In genomic region chr18:3067213-3068118, GRCh38 we compare ENCODE assay signal across 13 cellular contexts. TPM values are rescaled to one million over a fixed set of nuclear protein-coding genes. Genes with fewer than 3 reads are reported as not detected.
DNase-seq lines count a peak whose midpoint lies in the region; ATAC-seq and TF ChIP-seq lines count a peak whose summit lies in the region.
"Had no signal": no experiment of that assay in that cellular context is flagged by ENCODE, and none has a peak within 500 bp of the region (broad histone marks: within the 10 kb centered on the region; RNA-seq: fewer than 3 reads in every experiment).

No MANE protein-coding gene starts in this region.

- no peaks in the 10 kb centered on the region for H3K36me3 ChIP-seq in CD4-positive, CD25-positive, alpha-beta regulatory T cell (ENCODE audit: control insufficient read depth, insufficient read depth, low read length)
- no peaks in the 10 kb centered on the region for H3K36me3 ChIP-seq in trophoblast cell (ENCODE audit: control insufficient read depth in 1 of 2, insufficient read depth in 2 of 2, low read length in 2 of 2)

- H3K4me1 ChIP-seq in CD4-positive, CD25-positive, alpha-beta regulatory T cell (ENCODE audit: control insufficient read depth, insufficient read depth, low read length, poor library complexity, severe bottlenecking), result peaks cover 8% of the 10 kb centered on the region
- H3K4me1 ChIP-seq in trophoblast cell (ENCODE audit: control insufficient read depth in 1 of 2, insufficient read depth in 2 of 2, low read length in 2 of 2), result no peaks in the 10 kb centered on the region
- H3K4me1 ChIP-seq: body of pancreas had no signal

- H2BK120ac ChIP-seq in trophoblast cell (ENCODE audit: insufficient read depth, low read length, poor library complexity), result no peak overlapping the region

- H2AFZ ChIP-seq in trophoblast cell (ENCODE audit: insufficient read depth, low read length, poor library complexity), result no peak overlapping the region

- no peak for ATAC-seq in CD4-positive, CD25-positive, alpha-beta regulatory T cell (ENCODE audit: low read depth in 2 of 2)
- peak; percentile 65 for ATAC-seq in HG03354 (IDR thresholded peaks at IDR 0.05; ENCODE audit: poor library complexity, severe bottlenecking, unreplicated experiment)
- no peak for ATAC-seq in GM21576 (IDR thresholded peaks at IDR 0.05; ENCODE audit: unreplicated experiment)
- no peak for ATAC-seq in HG03139 (IDR thresholded peaks at IDR 0.05; ENCODE audit: unreplicated experiment)
- ATAC-seq: body of pancreas had no signal

- no peak for DNase-seq in CD4-positive, CD25-positive, alpha-beta regulatory T cell
- DNase-seq in mesothelial cell of epicardium (ENCODE audit: low spot score in 2 of 2, unreplicated experiment in 2 of 2), result no peak
- DNase-seq in glutamatergic neuron, result no peak
- DNase-seq in trophoblast cell, result no peak
- DNase-seq: body of pancreas, kidney glomerular epithelial cell, naive B cell, NCI-H1092 treated with DMSO at 0.1 percent for 48 hours, NCI-H510A had no signal

- no peak overlapping the region for H3K4ac ChIP-seq in trophoblast cell (ENCODE audit: low read depth, low read length)

- peaks cover 10% of the 10 kb centered on the region for H3K36me3 Mint-ChIP-seq in CD4-positive, CD25-positive, alpha-beta regulatory T cell
- H3K36me3 Mint-ChIP-seq in activated naive CD8-positive, alpha-beta T cell, result no peaks in the 10 kb centered on the region
- H3K36me3 Mint-ChIP-seq in mesothelial cell of epicardium (no peaks in the 10 kb centered on the region), glutamatergic neuron (ENCODE audit: unreplicated experiment) (no peaks in the 10 kb centered on the region)
- H3K36me3 Mint-ChIP-seq: naive B cell had no signal

- no peak overlapping the region for H4K8ac ChIP-seq in trophoblast cell (ENCODE audit: low read depth, low read length)

- H3K27ac ChIP-seq in CD4-positive, CD25-positive, alpha-beta regulatory T cell (ENCODE audit: insufficient read depth, low read length, poor library complexity, severe bottlenecking), result no peak overlapping the region
- no peak overlapping the region for H3K27ac ChIP-seq in trophoblast cell (ENCODE audit: low read depth, low read length)
- H3K27ac ChIP-seq: body of pancreas had no signal

- H3K18ac ChIP-seq in trophoblast cell (ENCODE audit: low read length), result no peak overlapping the region

- peak overlapping the region in 1 of 4 donors; percentile 0 for H3K4me3 Mint-ChIP-seq in CD4-positive, CD25-positive, alpha-beta regulatory T cell
- peak overlapping the region; percentile 57 for H3K4me3 Mint-ChIP-seq in activated naive CD8-positive, alpha-beta T cell
- H3K4me3 Mint-ChIP-seq in mesothelial cell of epicardium (no peak overlapping the region), glutamatergic neuron (ENCODE audit: unreplicated experiment) (no peak overlapping the region)

- no peaks in the 10 kb centered on the region for H3K27me3 ChIP-seq in CD4-positive, CD25-positive, alpha-beta regulatory T cell (ENCODE audit: control insufficient read depth, insufficient read depth, low read length)
- no peaks in the 10 kb centered on the region for H3K27me3 ChIP-seq in trophoblast cell (ENCODE audit: insufficient read depth, low read length)
- H3K27me3 ChIP-seq: body of pancreas had no signal

- TF ChIP-seq CTCF in mesothelial cell of epicardium (IDR thresholded peaks at IDR 0.05; ENCODE audit: unreplicated experiment) (no peak), glutamatergic neuron (IDR thresholded peaks at IDR 0.05; ENCODE audit: partially characterized antibody, unreplicated experiment) (no peak)

- H4K12ac ChIP-seq in trophoblast cell (ENCODE audit: low read depth, low read length), result no peak overlapping the region

- H3K79me2 ChIP-seq in trophoblast cell (ENCODE audit: control insufficient read depth, insufficient read depth, low read length, poor library complexity), result no peaks in the 10 kb centered on the region

- H3K79me1 ChIP-seq in trophoblast cell (ENCODE audit: low read length), result no peaks in the 10 kb centered on the region

- no peak overlapping the region for H2BK12ac ChIP-seq in trophoblast cell (ENCODE audit: low read length)

- no peak overlapping the region for H3K4me3 ChIP-seq in CD4-positive, CD25-positive, alpha-beta regulatory T cell (ENCODE audit: low read depth, low read length)
- H3K4me3 ChIP-seq in trophoblast cell (ENCODE audit: low read depth, low read length), result no peak overlapping the region
- H3K4me3 ChIP-seq: body of pancreas had no signal

- H3K9me3 Mint-ChIP-seq in CD4-positive, CD25-positive, alpha-beta regulatory T cell, result no peaks in the 10 kb centered on the region
- H3K9me3 Mint-ChIP-seq in activated naive CD8-positive, alpha-beta T cell (ENCODE audit: low read depth), result no peaks in the 10 kb centered on the region
- H3K9me3 Mint-ChIP-seq in mesothelial cell of epicardium, result no peaks in the 10 kb centered on the region
- H3K9me3 Mint-ChIP-seq in glutamatergic neuron (ENCODE audit: unreplicated experiment), result no peaks in the 10 kb centered on the region
- H3K9me3 Mint-ChIP-seq: naive B cell had no signal

- peaks cover 4% of the 10 kb centered on the region for H3K27me3 Mint-ChIP-seq in CD4-positive, CD25-positive, alpha-beta regulatory T cell
- no peaks in the 10 kb centered on the region for H3K27me3 Mint-ChIP-seq in activated naive CD8-positive, alpha-beta T cell
- no peaks in the 10 kb centered on the region for H3K27me3 Mint-ChIP-seq in mesothelial cell of epicardium (ENCODE audit: low read depth)
- no peaks in the 10 kb centered on the region for H3K27me3 Mint-ChIP-seq in glutamatergic neuron (ENCODE audit: unreplicated experiment)
- H3K27me3 Mint-ChIP-seq: naive B cell had no signal

- H3K27ac Mint-ChIP-seq in CD4-positive, CD25-positive, alpha-beta regulatory T cell, result peak overlapping the region in 2 of 3 donors; percentile 10 to 67
- peak overlapping the region; percentile 72 for H3K27ac Mint-ChIP-seq in activated naive CD8-positive, alpha-beta T cell
- H3K27ac Mint-ChIP-seq in mesothelial cell of epicardium, result peak overlapping the region; percentile 5
- H3K27ac Mint-ChIP-seq in glutamatergic neuron (ENCODE audit: unreplicated experiment), result no peak overlapping the region

- no peak overlapping the region for H3K9ac ChIP-seq in trophoblast cell (ENCODE audit: low read length)

- WGBS in trophoblast cell (ENCODE audit: extremely low coverage, insufficient coverage, insufficient read length), result no CpG with 5 or more reads among the region's 30 CpGs

- H2BK5ac ChIP-seq in trophoblast cell (ENCODE audit: low read depth, low read length, poor library complexity), result no peak overlapping the region

- H3K14ac ChIP-seq in trophoblast cell (ENCODE audit: low read length), result no peak overlapping the region

- no peak overlapping the region for H2AK5ac ChIP-seq in trophoblast cell (ENCODE audit: low read length)

- H3K4me1 Mint-ChIP-seq in CD4-positive, CD25-positive, alpha-beta regulatory T cell, result peaks cover 6 to 30% (median 13%) of the 10 kb centered on the region in 4 donors
- H3K4me1 Mint-ChIP-seq in activated naive CD8-positive, alpha-beta T cell (ENCODE audit: low read depth), result peaks cover 44% of the 10 kb centered on the region
- H3K4me1 Mint-ChIP-seq in mesothelial cell of epicardium (peaks cover 34% of the 10 kb centered on the region), glutamatergic neuron (ENCODE audit: low read depth, unreplicated experiment) (peaks cover 5% of the 10 kb centered on the region)

- no peak overlapping the region for H3K4me2 ChIP-seq in trophoblast cell (ENCODE audit: low read length)

- no peak overlapping the region for H3K23ac ChIP-seq in trophoblast cell (ENCODE audit: low read length)

- no peaks in the 10 kb centered on the region for H3K9me3 ChIP-seq in CD4-positive, CD25-positive, alpha-beta regulatory T cell (ENCODE audit: control insufficient read depth in 2 of 2, low read length in 2 of 2)
- H3K9me3 ChIP-seq in trophoblast cell (ENCODE audit: insufficient read depth, low read depth, low read length), result peaks cover 2% of the 10 kb centered on the region
- H3K9me3 ChIP-seq: body of pancreas had no signal

- H4K91ac ChIP-seq in trophoblast cell (ENCODE audit: low read depth, low read length), result no peak overlapping the region

RNA-seq across cellular contexts. Expression of gene LPIN2, which starts 54.5 kb away (rescaled TPM):
- total RNA-seq in CD4-positive, CD25-positive, alpha-beta regulatory T cell, result 61.2 TPM
- polyA plus RNA-seq in CD4-positive, CD25-positive, alpha-beta regulatory T cell, result 10 to 100 TPM; 39.3 to 52.7 (median 44.8) TPM
- 39.3 to 44.9 TPM (median 42.2 TPM) in 3 replicates for total RNA-seq in mesothelial cell of epicardium
- 7.6 TPM for total RNA-seq in glutamatergic neuron (ENCODE audit: unreplicated experiment)
- polyA plus RNA-seq in trophoblast cell (2013), result 15.7 and 16.3 TPM in 2 replicates
